In the genomic region with DNA sequence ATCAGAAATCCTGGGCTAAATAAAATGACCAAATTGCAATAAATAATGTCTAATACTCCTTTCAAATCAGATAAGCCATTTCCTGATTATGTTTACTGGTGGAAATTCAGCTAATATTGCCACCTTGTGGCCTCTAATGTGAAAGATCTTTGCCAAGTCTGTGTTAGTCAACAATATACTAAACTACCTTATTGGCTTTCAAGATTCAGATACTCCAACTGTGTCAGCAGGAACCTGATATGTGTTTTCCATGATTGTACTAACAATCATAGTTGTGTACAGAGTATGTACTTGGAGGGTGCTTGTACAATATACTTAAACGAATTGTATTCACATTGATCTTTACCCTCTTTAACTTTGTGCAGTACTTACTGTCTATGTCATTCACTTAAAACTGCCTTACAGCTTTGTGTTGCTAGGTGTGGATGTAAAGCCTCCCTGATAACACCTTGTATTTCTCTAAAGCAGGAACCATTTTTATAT, we compare ENCODE assay signal across 1 cellular context.
A peak's percentile ranks its signal among the peaks of the same experiment; 100 is the strongest.
TF ChIP-seq lines count a peak whose summit lies in the region.

No MANE protein-coding gene starts in this region.

TF ChIP-seq in SK-N-SH, 30 proteins besides CTCF, POLR2A, EP300 and RAD21 (continued from another document):
- TF ChIP-seq GABPA (IDR thresholded peaks at IDR 0.05; ENCODE audit: low read depth) (no peak), NRF1 (IDR thresholded peaks at IDR 0.05; ENCODE audit: low read depth, low read length) (no peak), GATA2 (CRISPR knock-in tag; IDR thresholded peaks at IDR 0.05) (peak; percentile 67), RCOR1 (IDR thresholded peaks at IDR 0.05; ENCODE audit: low read length) (no peak), TAF1 (IDR thresholded peaks at IDR 0.05; ENCODE audit: borderline replicate concordance, low read depth, low read length) (no peak), TEAD4 (IDR thresholded peaks at IDR 0.05; ENCODE audit: borderline replicate concordance, insufficient read depth) (no peak), MEF2A (IDR thresholded peaks at IDR 0.05; ENCODE audit: borderline replicate concordance, low read depth) (no peak), POLR2AphosphoS5 (IDR thresholded peaks at IDR 0.05; ENCODE audit: low read depth, low read length) (no peak), RFX5 (IDR thresholded peaks at IDR 0.05; ENCODE audit: low read length) (no peak), RXRA (IDR thresholded peaks at IDR 0.05; ENCODE audit: borderline replicate concordance, low read depth) (no peak), EZH2phosphoT487 (IDR thresholded peaks at IDR 0.05; ENCODE audit: borderline replicate concordance, low read depth) (no peak)
- TF ChIP-seq, protein P1, sequence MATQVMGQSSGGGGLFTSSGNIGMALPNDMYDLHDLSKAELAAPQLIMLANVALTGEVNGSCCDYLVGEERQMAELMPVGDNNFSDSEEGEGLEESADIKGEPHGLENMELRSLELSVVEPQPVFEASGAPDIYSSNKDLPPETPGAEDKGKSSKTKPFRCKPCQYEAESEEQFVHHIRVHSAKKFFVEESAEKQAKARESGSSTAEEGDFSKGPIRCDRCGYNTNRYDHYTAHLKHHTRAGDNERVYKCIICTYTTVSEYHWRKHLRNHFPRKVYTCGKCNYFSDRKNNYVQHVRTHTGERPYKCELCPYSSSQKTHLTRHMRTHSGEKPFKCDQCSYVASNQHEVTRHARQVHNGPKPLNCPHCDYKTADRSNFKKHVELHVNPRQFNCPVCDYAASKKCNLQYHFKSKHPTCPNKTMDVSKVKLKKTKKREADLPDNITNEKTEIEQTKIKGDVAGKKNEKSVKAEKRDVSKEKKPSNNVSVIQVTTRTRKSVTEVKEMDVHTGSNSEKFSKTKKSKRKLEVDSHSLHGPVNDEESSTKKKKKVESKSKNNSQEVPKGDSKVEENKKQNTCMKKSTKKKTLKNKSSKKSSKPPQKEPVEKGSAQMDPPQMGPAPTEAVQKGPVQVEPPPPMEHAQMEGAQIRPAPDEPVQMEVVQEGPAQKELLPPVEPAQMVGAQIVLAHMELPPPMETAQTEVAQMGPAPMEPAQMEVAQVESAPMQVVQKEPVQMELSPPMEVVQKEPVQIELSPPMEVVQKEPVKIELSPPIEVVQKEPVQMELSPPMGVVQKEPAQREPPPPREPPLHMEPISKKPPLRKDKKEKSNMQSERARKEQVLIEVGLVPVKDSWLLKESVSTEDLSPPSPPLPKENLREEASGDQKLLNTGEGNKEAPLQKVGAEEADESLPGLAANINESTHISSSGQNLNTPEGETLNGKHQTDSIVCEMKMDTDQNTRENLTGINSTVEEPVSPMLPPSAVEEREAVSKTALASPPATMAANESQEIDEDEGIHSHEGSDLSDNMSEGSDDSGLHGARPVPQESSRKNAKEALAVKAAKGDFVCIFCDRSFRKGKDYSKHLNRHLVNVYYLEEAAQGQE (IDR thresholded peaks at IDR 0.05; ENCODE audit: low read depth, low read length): no peak
